In the genomic region with DNA sequence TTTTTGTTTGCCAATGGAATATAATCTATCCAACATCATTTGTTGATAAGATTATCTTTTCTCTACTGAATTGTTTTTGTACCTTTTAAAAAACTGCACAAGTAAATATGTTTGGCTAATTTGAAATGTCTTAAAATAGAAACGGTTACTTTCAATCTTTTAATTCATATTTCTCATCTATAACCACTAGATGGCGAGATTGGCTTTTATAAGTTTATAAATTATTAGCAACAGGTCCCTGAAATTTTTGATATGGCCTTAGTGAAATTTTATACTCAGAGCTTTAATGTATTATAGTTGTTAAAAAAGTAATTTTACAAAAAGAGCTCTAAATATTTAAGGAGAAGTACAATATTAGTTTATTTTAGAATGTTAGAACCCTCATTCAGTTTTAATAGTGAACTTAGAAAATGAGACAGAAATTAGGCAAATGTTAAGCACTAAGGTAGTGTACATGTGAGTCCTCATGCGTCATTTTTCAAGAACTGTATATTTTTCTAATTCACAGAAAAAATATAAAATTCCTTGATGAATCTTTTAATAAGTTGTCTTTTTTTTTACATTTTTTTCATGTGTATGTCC, we compare ENCODE assay signal across 8 cellular contexts.
DNase-seq lines count a peak whose midpoint lies in the region; ATAC-seq and TF ChIP-seq lines count a peak whose summit lies in the region.

No MANE protein-coding gene starts in this region.

- no peak overlapping the region for H3K9ac ChIP-seq in fibroblast of lung (ENCODE audit: insufficient read depth, low read length)

- no peak overlapping the region for H3K4me2 ChIP-seq in fibroblast of lung (ENCODE audit: extremely low read depth, insufficient read depth, low read length)

- H3K4me1 ChIP-seq in fibroblast of lung (ENCODE audit: control insufficient read depth, extremely low read depth, insufficient read depth, low read length), result no peaks in the 10 kb centered on the region
- H3K4me1 ChIP-seq in tibial artery, result no peaks in the 10 kb centered on the region

- H3K9me3 ChIP-seq in fibroblast of lung (ENCODE audit: control insufficient read depth, insufficient read depth, low read depth, low read length) (no peaks in the 10 kb centered on the region), tibial artery (no peaks in the 10 kb centered on the region)

- H3K79me2 ChIP-seq in fibroblast of lung (ENCODE audit: control insufficient read depth, insufficient read depth, low read length), result no peaks in the 10 kb centered on the region

- H3K36me3 ChIP-seq in fibroblast of lung (ENCODE audit: control insufficient read depth, insufficient read depth, low read length) (no peaks in the 10 kb centered on the region), tibial artery (no peaks in the 10 kb centered on the region)

- TF ChIP-seq CTCF in fibroblast of lung (conservative IDR thresholded peaks at IDR 0.05 in 1 of 2, IDR thresholded peaks at IDR 0.05 in 1 of 2; ENCODE audit: low read depth in 1 of 2, low read length in 2 of 2) (no peak), tibial artery (IDR thresholded peaks at IDR 0.05) (peak; percentile 26 to 39)

- no peak overlapping the region for H2AFZ ChIP-seq in fibroblast of lung (ENCODE audit: low read length)

- intact Hi-C loops in tibial artery (cut with DNase I; ENCODE audit: low total_unique reads) (loop anchor here (10.0 kb wide), 1 partner anchor 1405 kb away; no protein-coding TSS in a partner anchor), sciatic nerve (cut with DNase I) (loop anchor here (2.0 kb wide), 1 partner anchor 1411 kb away; no protein-coding TSS in a partner anchor)

- H3K4me3 ChIP-seq in Jurkat, Clone E6-1 (ENCODE audit: low read length), result no peak overlapping the region
- H3K4me3 ChIP-seq in fibroblast of lung (replicated peaks in 1 of 4; ENCODE audit: control extremely low read depth in 1 of 4, insufficient read depth in 1 of 4, low read depth in 3 of 4, low read length in 4 of 4) (no peak overlapping the region), tibial artery (no peak overlapping the region)

- no peaks in the 10 kb centered on the region for H4K20me1 ChIP-seq in fibroblast of lung (ENCODE audit: control insufficient read depth, extremely low read depth, insufficient read depth, low read length)

- ATAC-seq in GM18873 (IDR thresholded peaks at IDR 0.05; ENCODE audit: low FRiP score, unreplicated experiment), result no peak
- ATAC-seq in HG02840 (IDR thresholded peaks at IDR 0.05; ENCODE audit: low FRiP score, unreplicated experiment), result no peak
- ATAC-seq in sciatic nerve, result no peak

- no peaks in the 10 kb centered on the region for H3K27me3 ChIP-seq in fibroblast of lung (ENCODE audit: control insufficient read depth, insufficient read depth, low read length)
- no peaks in the 10 kb centered on the region for H3K27me3 ChIP-seq in tibial artery

- H3K27ac ChIP-seq in fibroblast of lung (ENCODE audit: insufficient read depth, low read length) (no peak overlapping the region), tibial artery (no peak overlapping the region)

- peak; percentile 30 to 46 for DNase-seq in AML-193 (lab: John Stamatoyannopoulos, UW)
- peak; percentile 11 for DNase-seq in Jurkat, Clone E6-1 (ENCODE audit: low read depth, low spot score)
- DNase-seq in RPMI7951 (ENCODE audit: low read depth), result peak; percentile 32
- peak; percentile 15 to 55 for DNase-seq in fibroblast of lung (ENCODE audit: low read depth in 2 of 2)
- no peak for DNase-seq in tibial artery
- no peak for DNase-seq in sciatic nerve (ENCODE audit: low spot score)

Comparison
In these comparisons a context has a peak if more than half of its experiments do, and no peak if none do; other contexts are left out.
1. DNase-seq: peak in AML-193 (2 of 2), Jurkat, Clone E6-1 (single experiment), RPMI7951 (single experiment) and fibroblast of lung (2 of 2); none in tibial artery (0 of 2) and sciatic nerve (single experiment).
2. CTCF ChIP-seq: peak in tibial artery (2 of 2); none in fibroblast of lung (0 of 2).